29 cellular contexts compared by ENCODE assay signal in the genomic region with DNA sequence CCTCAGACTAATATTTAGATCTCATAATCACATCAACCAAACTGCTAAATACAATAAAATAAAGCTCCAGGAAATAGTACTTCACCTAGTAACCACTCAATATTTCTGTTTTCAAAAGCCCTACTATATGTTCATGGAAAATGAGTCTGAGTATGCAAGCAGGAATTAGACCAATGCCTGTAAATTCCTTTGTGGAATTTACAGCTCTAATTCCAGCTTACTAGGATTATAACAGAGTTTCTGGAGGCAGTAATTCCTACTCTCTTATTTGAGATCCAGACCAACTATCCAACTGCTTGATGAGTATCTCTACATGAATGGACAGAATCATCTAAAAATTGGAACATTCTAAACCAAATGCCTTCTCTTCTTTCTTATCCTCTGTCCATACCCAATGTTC. TPM values are rescaled to one million over a fixed set of nuclear protein-coding genes. Genes with fewer than 3 reads are reported as not detected.
"Had no signal": no experiment of that assay in that cellular context is flagged by ENCODE, and none has a peak within 500 bp of the region (broad histone marks: within the 10 kb centered on the region; RNA-seq: fewer than 3 reads in every experiment).

No MANE protein-coding gene starts in this region.

- DNase-seq: activated CD4-positive, alpha-beta memory T cell treated with anti-CD3 and anti-CD28 coated beads for 36 hours; activated CD4-positive, alpha-beta T cell treated with anti-CD3 and anti-CD28 coated beads for 48 hours; activated CD8-positive, alpha-beta memory T cell treated with anti-CD3 and anti-CD28 coated beads, Interleukin-2, amount 50 U/mL, for 4 hours; activated gamma-delta T cell; activated naive CD4-positive, alpha-beta T cell treated with anti-CD3 and anti-CD28 coated beads, Interleukin-2, amount 10 ng/mL, durations not matched to agents 7 days and 5 days; activated naive CD8-positive, alpha-beta T cell treated with anti-CD3 and anti-CD28 coated beads, Interleukin-2, amount 10 ng/mL, durations not matched to agents 7 days and 5 days; activated T-cell treated with anti-CD3 and anti-CD28 coated beads, Interleukin-2, amount 50 U/mL, for 1 hour; brain microvascular endothelial cell; cortex of kidney; effector memory CD8-positive, alpha-beta T cell; foreskin keratinocyte; heart right ventricle; midbrain; naive thymus-derived CD8-positive, alpha-beta T cell; nucleus accumbens; psoas muscle; stimulated activated CD4-positive, alpha-beta T cell treated with anti-CD3 and anti-CD28 coated beads, Interleukin-2, amount 100 ng/mL, for 48 hours; stimulated activated naive CD4-positive, alpha-beta T cell treated with Interleukin-2 at 50 U/mL for 16 hours; T1000; WERI-Rb-1 had no signal

- H3K9me3 ChIP-seq: ascending aorta, thoracic aorta had no signal

- H3K9ac ChIP-seq: parathyroid adenoma had no signal

- H3K4me3 ChIP-seq: ascending aorta, heart right ventricle, psoas muscle, right atrium auricular region, thoracic aorta had no signal

- H3K4me1 ChIP-seq: foreskin keratinocyte, psoas muscle had no signal

- H3K27ac ChIP-seq: ascending aorta, brain microvascular endothelial cell, foreskin keratinocyte, heart right ventricle, parathyroid adenoma, psoas muscle, right atrium auricular region, thoracic aorta, WERI-Rb-1 had no signal

- H3K36me3 ChIP-seq: ascending aorta, brain microvascular endothelial cell, heart right ventricle, right atrium auricular region, thoracic aorta, WERI-Rb-1 had no signal

- H3K27me3 ChIP-seq: ascending aorta, brain microvascular endothelial cell, foreskin keratinocyte, heart right ventricle, right atrium auricular region had no signal

- ATAC-seq: activated CD4-positive, CD25-positive, alpha-beta regulatory T cell treated with anti-CD3 and anti-CD28 coated beads, Interleukin-2, amount 50 U/mL, for 24 hours; effector memory CD8-positive, alpha-beta T cell; foreskin keratinocyte; heart right ventricle; naive thymus-derived CD8-positive, alpha-beta T cell; psoas muscle had no signal

- FAIRE-seq: urothelium cell line had no signal

- H2AFZ ChIP-seq: parathyroid adenoma had no signal

- H3K79me2 ChIP-seq: parathyroid adenoma had no signal

RNA-seq across cellular contexts. Expression of a gene that starts 11.6 kb away (rescaled TPM):
- total RNA-seq: activated T-helper 1 cell treated with anti-CD3 and anti-CD28 coated beads, Interleukin-12 subunit alpha, Interleukin-12 subunit beta, Interleukin-2, Interleukin-4 antibody, amounts not matched to agents 30 ng/mL and 10 ng/mL and 1 ng/mL, durations not matched to agents 14 hours and 24 hours and 36 hours; foreskin keratinocyte; glomerular endothelial cell; naive thymus-derived CD8-positive, alpha-beta T cell had no signal
- polyA plus RNA-seq: esophagus; naive thymus-derived CD8-positive, alpha-beta T cell had no signal
